In genomic region chr13:100610399-100611347, GRCh38 we compare ENCODE assay signal across 15 cellular contexts. TPM values are rescaled to one million over a fixed set of nuclear protein-coding genes. Genes with fewer than 3 reads are reported as not detected.
DNase-seq lines count a peak whose midpoint lies in the region; ATAC-seq, FAIRE-seq and TF ChIP-seq lines count a peak whose summit lies in the region.
"Had no signal": no experiment of that assay in that cellular context is flagged by ENCODE, and none has a peak within 500 bp of the region (broad histone marks: within the 10 kb centered on the region; RNA-seq: fewer than 3 reads in every experiment).

No MANE protein-coding gene starts in this region.

- CTCF ChIA-PET in activated CD8-positive, alpha-beta T cell treated with anti-CD3 and anti-CD28 coated beads, Interleukin-2, amount 10 ng/mL, durations not matched to agents 7 days and 5 days (lab: Charles Lee): interaction anchor here (0.7 to 2.7 kb wide), 6 partner anchors 10 to 37 kb away, joined by 3 to 17 read pairs (median 3); partner anchors contain the start of gene GGACT
- CTCF ChIA-PET in activated CD8-positive, alpha-beta T cell treated with anti-CD3 and anti-CD28 coated beads for 36 hours (lab: Charles Lee): interaction anchor here (1.0 to 2.1 kb wide), 3 partner anchors 14 to 38 kb away, joined by 3 to 7 read pairs (median 4); partner anchors contain the start of gene GGACT
- CTCF ChIA-PET in HepG2 (lab: Yijun Ruan, JAX; ENCODE audit: low intra/inter-chr PET ratio, low total read pairs): no interaction called here

- POLR2A ChIA-PET in activated CD8-positive, alpha-beta T cell treated with anti-CD3 and anti-CD28 coated beads, Interleukin-2, amount 10 ng/mL, durations not matched to agents 7 days and 5 days (lab: Charles Lee): interaction anchor here (0.8 kb wide), 1 partner anchor 25 kb away, joined by 3 read pairs; no protein-coding TSS in a partner anchor
- POLR2A ChIA-PET in activated CD8-positive, alpha-beta T cell treated with anti-CD3 and anti-CD28 coated beads for 36 hours (lab: Charles Lee): interaction anchor here (1.0 kb wide), 1 partner anchor 22 kb away, joined by 3 read pairs; the partner anchor contains the start of gene GGACT
- POLR2A ChIA-PET in HepG2 (lab: Yijun Ruan, JAX): no interaction called here

- no peak overlapping the region for H3K4me3 ChIP-seq in thyroid gland (replicated peaks in 1 of 3)
- H3K4me3 ChIP-seq in HepG2 (replicated peaks in 1 of 3; ENCODE audit: insufficient read depth in 1 of 3, low read depth in 2 of 3, low read length in 3 of 3): no peak overlapping the region
- H3K4me3 ChIP-seq in coronary artery: no peak overlapping the region
- H3K4me3 ChIP-seq: A549, gastroesophageal sphincter, lung, MG63 had no signal

- no peak for TF ChIP-seq RAD21 in HepG2 (CRISPR knock-in tag; IDR thresholded peaks at IDR 0.05)

- H3K27ac Mint-ChIP-seq in activated CD8-positive, alpha-beta T cell treated with anti-CD3 and anti-CD28 coated beads, Interleukin-2, amount 10 ng/mL, durations not matched to agents 7 days and 5 days: peak overlapping the region; percentile 8
- no peak overlapping the region for H3K27ac Mint-ChIP-seq in activated CD8-positive, alpha-beta T cell treated with anti-CD3 and anti-CD28 coated beads for 36 hours

- ATAC-seq in activated CD8-positive, alpha-beta T cell treated with anti-CD3 and anti-CD28 coated beads, Interleukin-2, amount 10 ng/mL, durations not matched to agents 7 days and 5 days: no peak
- ATAC-seq in activated CD8-positive, alpha-beta T cell treated with anti-CD3 and anti-CD28 coated beads for 36 hours: no peak
- ATAC-seq in HG03064 (IDR thresholded peaks at IDR 0.05; ENCODE audit: low read depth, unreplicated experiment): peak; percentile 34
- ATAC-seq in HepG2: no peak
- ATAC-seq: A549, gastroesophageal sphincter, sciatic nerve had no signal

- 54 to 55% methylated on average over 6 of the region's 6 CpGs for WGBS in thyroid gland, 2 donors
- 85% methylated on average over 6 of the region's 6 CpGs for WGBS in HepG2 (ENCODE audit: low lambda C conversion rate)

- peaks cover 46% of the 10 kb centered on the region for H3K4me1 Mint-ChIP-seq in activated CD8-positive, alpha-beta T cell treated with anti-CD3 and anti-CD28 coated beads, Interleukin-2, amount 10 ng/mL, durations not matched to agents 7 days and 5 days (ENCODE audit: low read depth)
- H3K4me1 Mint-ChIP-seq in activated CD8-positive, alpha-beta T cell treated with anti-CD3 and anti-CD28 coated beads for 36 hours (ENCODE audit: low read depth): peaks cover 19% of the 10 kb centered on the region

- no peaks in the 10 kb centered on the region for H3K9me3 ChIP-seq in thyroid gland
- no peaks in the 10 kb centered on the region for H3K9me3 ChIP-seq in HepG2 (ENCODE audit: low read length)
- H3K9me3 ChIP-seq: A549, gastroesophageal sphincter, MG63 had no signal

- TF ChIP-seq EP300 in HepG2 (IDR thresholded peaks at IDR 0.05; ENCODE audit: low read depth in 2 of 2, low read length in 2 of 2) (no peak), HepG2 (CRISPR knock-in tag; IDR thresholded peaks at IDR 0.05; ENCODE audit: borderline replicate concordance) (no peak)

- no peak for TF ChIP-seq CTCF in activated CD8-positive, alpha-beta T cell treated with anti-CD3 and anti-CD28 coated beads for 36 hours (IDR thresholded peaks at IDR 0.05)
- TF ChIP-seq CTCF in thyroid gland (IDR thresholded peaks at IDR 0.05) (no peak), HepG2 (CRISPR knock-in tag; IDR thresholded peaks at IDR 0.05) (no peak), coronary artery (IDR thresholded peaks at IDR 0.05) (no peak)

- no peaks in the 10 kb centered on the region for H3K79me2 ChIP-seq in HepG2 (ENCODE audit: insufficient read depth, low read length)

- no peaks in the 10 kb centered on the region for H3K27me3 Mint-ChIP-seq in activated CD8-positive, alpha-beta T cell treated with anti-CD3 and anti-CD28 coated beads, Interleukin-2, amount 10 ng/mL, durations not matched to agents 7 days and 5 days (ENCODE audit: low read depth)
- no peaks in the 10 kb centered on the region for H3K27me3 Mint-ChIP-seq in activated CD8-positive, alpha-beta T cell treated with anti-CD3 and anti-CD28 coated beads for 36 hours

- intact Hi-C loops in activated CD8-positive, alpha-beta T cell treated with anti-CD3 and anti-CD28 coated beads for 36 hours (cut with micrococcal nuclease): no loop called here
- intact Hi-C loops in thyroid gland (cut with DNase I): no loop called here
- intact Hi-C loops in HepG2 (cut with micrococcal nuclease; ENCODE audit: unreplicated experiment): no loop called here

- BruUV-seq in HepG2 (replicated peaks; lab: Mats Ljungman, UMichigan): no TSS peak

- H3K4me3 Mint-ChIP-seq in activated CD8-positive, alpha-beta T cell treated with anti-CD3 and anti-CD28 coated beads, Interleukin-2, amount 10 ng/mL, durations not matched to agents 7 days and 5 days: no peak overlapping the region
- H3K4me3 Mint-ChIP-seq in activated CD8-positive, alpha-beta T cell treated with anti-CD3 and anti-CD28 coated beads for 36 hours: no peak overlapping the region

- H3K9me3 Mint-ChIP-seq in activated CD8-positive, alpha-beta T cell treated with anti-CD3 and anti-CD28 coated beads, Interleukin-2, amount 10 ng/mL, durations not matched to agents 7 days and 5 days (ENCODE audit: insufficient read depth): no peaks in the 10 kb centered on the region
- no peaks in the 10 kb centered on the region for H3K9me3 Mint-ChIP-seq in activated CD8-positive, alpha-beta T cell treated with anti-CD3 and anti-CD28 coated beads for 36 hours

- peaks cover 56% of the 10 kb centered on the region for H3K36me3 Mint-ChIP-seq in activated CD8-positive, alpha-beta T cell treated with anti-CD3 and anti-CD28 coated beads, Interleukin-2, amount 10 ng/mL, durations not matched to agents 7 days and 5 days (ENCODE audit: low read depth)
- peaks cover 14% of the 10 kb centered on the region for H3K36me3 Mint-ChIP-seq in activated CD8-positive, alpha-beta T cell treated with anti-CD3 and anti-CD28 coated beads for 36 hours (ENCODE audit: low read depth)

- FAIRE-seq in HepG2 (lab: Jason Lieb, UNC): no peak
- FAIRE-seq: A549, bronchial epithelial cell had no signal

- H3K4me1 ChIP-seq in thyroid gland (peaks cover 7% of the 10 kb centered on the region in 2 donors), HepG2 (ENCODE audit: insufficient read depth, low read length) (peaks cover 5% of the 10 kb centered on the region; the same call in 1 of the 2 replicates)
- H3K4me1 ChIP-seq: A549 had no signal

- no peaks in the 10 kb centered on the region for H3K36me3 ChIP-seq in thyroid gland
- peaks cover 4 to 13% of the 10 kb centered on the region in 2 experiments; a peak in 3 of 5 replicates for H3K36me3 ChIP-seq in HepG2 (replicated peaks in 1 of 2; ENCODE audit: control insufficient read depth in 1 of 2, insufficient read depth in 2 of 2, low read length in 2 of 2)

- in situ Hi-C loops in HepG2 (cut with HindIII; ENCODE audit: extremely low pct_ligation_motif_present, low pct_unique_long_range_greater_than_20kb): no loop called here

- no peaks in the 10 kb centered on the region for H3K27me3 ChIP-seq in thyroid gland
- no peaks in the 10 kb centered on the region for H3K27me3 ChIP-seq in HepG2 (ENCODE audit: control insufficient read depth in 1 of 2, insufficient read depth in 2 of 2, low read length in 2 of 2)
- H3K27me3 ChIP-seq: gastroesophageal sphincter, MG63 had no signal

- H2AFZ ChIP-seq in HepG2 (ENCODE audit: low read length): no peak overlapping the region

- peak overlapping the region in 2 of 3 donors; percentile 38 to 47 for H3K27ac ChIP-seq in thyroid gland
- H3K27ac ChIP-seq in HepG2 (ENCODE audit: extremely low read length, insufficient read depth, low read length): no peak overlapping the region
- H3K27ac ChIP-seq in coronary artery: no peak overlapping the region
- H3K27ac ChIP-seq: A549, gastroesophageal sphincter had no signal

- no peaks in the 10 kb centered on the region for H4K20me1 ChIP-seq in HepG2 (ENCODE audit: insufficient read depth, low read length)

- no peak overlapping the region for H3K9ac ChIP-seq in HepG2 (ENCODE audit: insufficient read depth, low read depth, low read length)

- DNase-seq in activated CD8-positive, alpha-beta T cell treated with anti-CD3 and anti-CD28 coated beads, Interleukin-2, amount 10 ng/mL, durations not matched to agents 7 days and 5 days: no peak
- DNase-seq in activated CD8-positive, alpha-beta T cell treated with anti-CD3 and anti-CD28 coated beads for 36 hours: no peak
- peak; percentile 9 for DNase-seq in RPMI8226
- DNase-seq in thyroid gland: peak; percentile 20 to 47
- no peak for DNase-seq in activated CD4-positive, alpha-beta T cell treated with anti-CD3 and anti-CD28 coated beads for 4 hours
- no peak for DNase-seq in HepG2 (ENCODE audit: low spot score)
- no peak for DNase-seq in coronary artery (ENCODE audit: low spot score)
- DNase-seq: activated T-cell treated with anti-CD3 and anti-CD28 coated beads for 4 hours, MG63 had no signal

- TF ChIP-seq POLR2A in thyroid gland (IDR thresholded peaks at IDR 0.05) (no peak), HepG2 (IDR thresholded peaks at IDR 0.05; ENCODE audit: insufficient read depth in 1 of 2, low read depth in 2 of 2, low read length in 2 of 2) (no peak)

- H3K4me2 ChIP-seq in HepG2 (ENCODE audit: low read depth, low read length): no peak overlapping the region
- H3K4me2 ChIP-seq: A549 had no signal

RNA-seq across cellular contexts. Expression of gene GGACT, which starts 22.1 kb away (rescaled TPM):
- 1 to 10 TPM; 3.1 to 3.5 TPM for total RNA-seq in activated CD8-positive, alpha-beta T cell treated with anti-CD3 and anti-CD28 coated beads, Interleukin-2, amount 10 ng/mL, durations not matched to agents 7 days and 5 days
- total RNA-seq in activated CD8-positive, alpha-beta T cell treated with anti-CD3 and anti-CD28 coated beads for 36 hours: 1 to 10 TPM; 4.0 to 5.3 TPM
- total RNA-seq in thyroid gland: 1 to 10 TPM; 1.9 to 8.7 (median 5.6) TPM
- total RNA-seq in HepG2 (2016; rRNA removed; fragmentation: Illumina TruSeq; extraction: Trizol): 1.6 and 1.9 TPM in 2 replicates
- total RNA-seq in HepG2 (2016; cell fraction: cytosol; rRNA removed; fragmentation: Illumina TruSeq; extraction: Trizol; ENCODE audit: low read depth): 0.88 and 1.9 TPM in 2 replicates
- 1.3 and 1.8 TPM in 2 replicates for total RNA-seq in HepG2 (2016; cell fraction: insoluble cytoplasmic fraction; rRNA removed; fragmentation: Illumina TruSeq; extraction: Trizol)
- total RNA-seq in HepG2 (2016; cell fraction: membrane; rRNA removed; fragmentation: Illumina TruSeq; extraction: Trizol): 2.3 and 2.4 TPM in 2 replicates
- total RNA-seq in HepG2 (2016; cell fraction: nucleus; rRNA removed; fragmentation: Illumina TruSeq; extraction: Trizol): 0.56 and 0.93 TPM in 2 replicates
- 1.7 and 2.3 TPM in 2 replicates for polyA plus RNA-seq in HepG2 (2011; rRNA removed)
- polyA plus RNA-seq in HepG2 (2011; cell fraction: cytosol; rRNA removed): 1.2 and 1.3 TPM in 2 replicates
- 0.69 and 0.97 TPM in 2 replicates for polyA plus RNA-seq in HepG2 (2011; cell fraction: nucleus; rRNA removed)
- 2.7 and 6.4 TPM in 2 replicates for polyA plus RNA-seq in HepG2 (2012)
- 1.9 and 2.4 TPM in 2 replicates for polyA plus RNA-seq in HepG2 (2016; cell fraction: cytosol; fragmentation: Illumina TruSeq; extraction: Trizol; ENCODE audit: low read depth)
- 1.7 and 2.2 TPM in 2 replicates for polyA plus RNA-seq in HepG2 (2016; cell fraction: insoluble cytoplasmic fraction; fragmentation: Illumina TruSeq; extraction: Trizol; ENCODE audit: low read depth)
- polyA plus RNA-seq in HepG2 (2016; cell fraction: membrane; fragmentation: Illumina TruSeq; extraction: Trizol; ENCODE audit: low read depth): 2.2 and 3.9 TPM in 2 replicates
- 0.39 and 0.98 TPM in 2 replicates for polyA plus RNA-seq in HepG2 (2016; cell fraction: nucleus; fragmentation: Illumina TruSeq; extraction: Trizol; ENCODE audit: insufficient read depth, low read depth)
- 0.33 and 0.34 TPM in 2 replicates for polyA minus RNA-seq in HepG2 (2011; rRNA and poly(A)+ RNA removed; ENCODE audit: low replicate concordance)
- polyA minus RNA-seq in HepG2 (2011; cell fraction: cytosol; rRNA and poly(A)+ RNA removed): 0.18 and 0.40 TPM in 2 replicates
- polyA minus RNA-seq in HepG2 (2011; cell fraction: nucleus; rRNA and poly(A)+ RNA removed): 1.8 and 2.5 TPM in 2 replicates

Comparison
In these comparisons a context has a peak if more than half of its experiments do, and no peak if none do; other contexts are left out.
1. DNase-seq: peak in RPMI8226 (single experiment) and thyroid gland (2 of 2); none in activated CD8-positive, alpha-beta T cell treated with anti-CD3 and anti-CD28 coated beads, Interleukin-2, amount 10 ng/mL, durations not matched to agents 7 days and 5 days (single experiment), activated CD8-positive, alpha-beta T cell treated with anti-CD3 and anti-CD28 coated beads for 36 hours (single experiment), activated CD4-positive, alpha-beta T cell treated with anti-CD3 and anti-CD28 coated beads for 4 hours (0 of 2), HepG2 (single experiment) and coronary artery (single experiment).
2. H3K27ac ChIP-seq: peak in thyroid gland (2 of 3); none in HepG2 (single experiment) and coronary artery (0 of 2).